Comparison of ENCODE assay signal across 27 cellular contexts in genomic region chr3:132713977-132714727, GRCh38.
"Had no signal": no experiment of that assay in that cellular context is flagged by ENCODE, and none has a peak within 500 bp of the region (broad histone marks: within the 10 kb centered on the region; RNA-seq: fewer than 3 reads in every experiment).

No MANE protein-coding gene starts in this region.

- H3K27me3 Mint-ChIP-seq: activated CD4-positive, alpha-beta memory T cell treated with anti-CD3 and anti-CD28 coated beads for 36 hours; activated CD4-positive, alpha-beta T cell treated with anti-CD3 and anti-CD28 coated beads, Interleukin-2, amount 10 ng/mL, durations not matched to agents 7 days and 5 days; activated naive CD8-positive, alpha-beta T cell treated with anti-CD3 and anti-CD28 coated beads, Interleukin-2, amount 50 U/mL, for 24 hours; T-cell had no signal

- H3K4me1 ChIP-seq: body of pancreas had no signal

- H3K9me3 Mint-ChIP-seq: activated CD4-positive, alpha-beta memory T cell treated with anti-CD3 and anti-CD28 coated beads for 36 hours; activated CD4-positive, alpha-beta T cell treated with anti-CD3 and anti-CD28 coated beads, Interleukin-2, amount 10 ng/mL, durations not matched to agents 7 days and 5 days; activated naive CD4-positive, alpha-beta T cell treated with anti-CD3 and anti-CD28 coated beads, Interleukin-2, amount 50 U/mL, for 72 hours; activated naive CD8-positive, alpha-beta T cell treated with anti-CD3 and anti-CD28 coated beads, Interleukin-2, amount 50 U/mL, for 24 hours; activated T-cell treated with anti-CD3 and anti-CD28 coated beads, Interleukin-2, amount 50 U/mL, for 4 hours; T-cell had no signal

- H3K27me3 ChIP-seq: ascending aorta, body of pancreas had no signal

- H3K27ac Mint-ChIP-seq: activated CD4-positive, alpha-beta memory T cell treated with anti-CD3 and anti-CD28 coated beads for 36 hours; activated CD4-positive, alpha-beta T cell treated with anti-CD3 and anti-CD28 coated beads, Interleukin-2, amount 10 ng/mL, durations not matched to agents 7 days and 5 days; activated naive CD4-positive, alpha-beta T cell treated with anti-CD3 and anti-CD28 coated beads, Interleukin-2, amount 50 U/mL, for 72 hours; activated naive CD8-positive, alpha-beta T cell treated with anti-CD3 and anti-CD28 coated beads, Interleukin-2, amount 50 U/mL, for 24 hours; T-cell had no signal

- H3K9me3 ChIP-seq: ascending aorta, body of pancreas had no signal

- DNase-seq: activated CD4-positive, alpha-beta memory T cell treated with anti-CD3 and anti-CD28 coated beads for 36 hours; activated CD4-positive, alpha-beta T cell treated with anti-CD3 and anti-CD28 coated beads, Interleukin-2, amount 10 ng/mL, durations not matched to agents 7 days and 5 days; activated CD4-positive, CD25-positive, alpha-beta regulatory T cell; activated CD8-positive, alpha-beta memory T cell treated with anti-CD3 and anti-CD28 coated beads for 24 hours; activated effector memory CD4-positive, alpha-beta T cell treated with anti-CD3 and anti-CD28 coated beads, Interleukin-2, amount 50 U/mL, for 16 hours; activated naive CD4-positive, alpha-beta T cell treated with Interleukin-2 at 50 U/mL for 16 hours; activated naive CD8-positive, alpha-beta T cell treated with anti-CD3 and anti-CD28 coated beads, Interleukin-2, amount 50 U/mL, for 24 hours; activated T-cell treated with anti-CD3 and anti-CD28 coated beads, Interleukin-2, amount 50 U/mL, for 4 hours; amniotic stem cell; body of pancreas; Karpas-422; NCI-H1048; NCI-H1417; NCI-H1694; NCI-H2029; NCI-H2107; NCI-H2171 treated with DMSO at 0.1 percent for 48 hours; NCI-H226; NCI-H510A; NCI-H526 treated with DMSO at 0.1 percent for 48 hours; SHP77 treated with DMSO at 0.1 percent for 48 hours; T-cell; T-helper 2 cell; T1000 had no signal

- ATAC-seq: activated naive CD4-positive, alpha-beta T cell treated with anti-CD3 and anti-CD28 coated beads, Interleukin-2, amount 50 U/mL, for 72 hours; activated naive CD8-positive, alpha-beta T cell treated with anti-CD3 and anti-CD28 coated beads, Interleukin-2, amount 50 U/mL, for 24 hours; activated T-cell treated with anti-CD3 and anti-CD28 coated beads, Interleukin-2, amount 50 U/mL, for 4 hours; body of pancreas; K562; T-cell had no signal

- H3K27ac ChIP-seq: ascending aorta, body of pancreas had no signal

- H3K4me3 Mint-ChIP-seq: activated CD4-positive, alpha-beta memory T cell treated with anti-CD3 and anti-CD28 coated beads for 36 hours; activated CD4-positive, alpha-beta T cell treated with anti-CD3 and anti-CD28 coated beads, Interleukin-2, amount 10 ng/mL, durations not matched to agents 7 days and 5 days; activated naive CD8-positive, alpha-beta T cell treated with anti-CD3 and anti-CD28 coated beads, Interleukin-2, amount 50 U/mL, for 24 hours; activated T-cell treated with anti-CD3 and anti-CD28 coated beads, Interleukin-2, amount 50 U/mL, for 4 hours; T-cell had no signal

- H3K4me3 ChIP-seq: ascending aorta, body of pancreas, K562 had no signal
